Comparison of ENCODE assay signal across 6 cellular contexts in the genomic region with DNA sequence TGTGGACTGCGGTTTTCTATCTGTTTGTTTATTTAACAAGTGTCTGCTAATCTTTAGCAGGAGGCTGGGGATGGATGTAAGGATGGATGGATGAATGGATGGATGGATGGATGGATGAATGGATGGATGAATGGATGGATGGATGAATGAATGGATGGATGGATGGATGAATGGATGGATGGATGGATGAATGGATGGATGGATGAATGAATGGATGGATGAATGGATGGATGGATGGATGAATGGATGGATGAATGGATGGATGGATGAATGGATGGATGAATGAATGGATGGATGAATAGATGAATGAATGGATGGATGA.
DNase-seq lines count a peak whose midpoint lies in the region; ATAC-seq, FAIRE-seq and TF ChIP-seq lines count a peak whose summit lies in the region.
"Not testable (repeated sequence)": the region's sequence is repeated elsewhere in the genome, so short reads cannot be mapped to it uniquely, and the experiment has no call there.

No MANE protein-coding gene starts in this region.

- not testable (repeated sequence) for H3K36me3 Mint-ChIP-seq in endothelial cell (ENCODE audit: low read depth, unreplicated experiment); natural killer cell treated with Interleukin-12 subunit alpha and Interleukin-12 subunit beta and Interleukin-15 and Interleukin-18, amount 100 ng/mL, for 72 hours

- H3K4me3 Mint-ChIP-seq in endothelial cell (ENCODE audit: unreplicated experiment): not testable (repeated sequence)
- peak overlapping the region; percentile 15 for H3K4me3 Mint-ChIP-seq in natural killer cell treated with Interleukin-12 subunit alpha and Interleukin-12 subunit beta and Interleukin-15 and Interleukin-18, amount 100 ng/mL, for 72 hours

- ATAC-seq in A549; PC-3; natural killer cell treated with Interleukin-12 subunit alpha and Interleukin-12 subunit beta and Interleukin-15 and Interleukin-18, amount 100 ng/mL, for 72 hours: not testable (repeated sequence)

- not testable (repeated sequence) for H3K27me3 Mint-ChIP-seq in endothelial cell (ENCODE audit: unreplicated experiment)
- H3K27me3 Mint-ChIP-seq in natural killer cell treated with Interleukin-12 subunit alpha and Interleukin-12 subunit beta and Interleukin-15 and Interleukin-18, amount 100 ng/mL, for 72 hours: peaks cover 12 to 18% of the 10 kb centered on the region in 2 donors

- not testable (repeated sequence) for H3K79me2 ChIP-seq in PC-3 (ENCODE audit: low read length)

- not testable (repeated sequence) for TF ChIP-seq POLR2A in A549 (IDR thresholded peaks at IDR 0.05; ENCODE audit: low read length)

- intact Hi-C loops in PC-3 (cut with micrococcal nuclease): not testable (repeated sequence)

- not testable (repeated sequence) for TF ChIP-seq RAD21 in A549 (conservative IDR thresholded peaks at IDR 0.05 in 1 of 2, IDR thresholded peaks at IDR 0.05 in 1 of 2)

- DNase-seq in A549 (ENCODE audit: low read depth in 1 of 2, low spot score in 1 of 2); HTR-8/SVneo (ENCODE audit: insufficient read length, low spot score); PC-3; endothelial cell (ENCODE audit: low spot score); natural killer cell treated with Interleukin-12 subunit alpha and Interleukin-12 subunit beta and Interleukin-15 and Interleukin-18, amount 100 ng/mL, for 72 hours (ENCODE audit: low spot score): not testable (repeated sequence)

- not testable (repeated sequence) for BruUV-seq in PC-3 (replicated peaks; lab: Mats Ljungman, UMichigan)

- not testable (repeated sequence) for H3K9ac ChIP-seq in PC-3 (ENCODE audit: low read length)

- POLR2A ChIA-PET in A549 (lab: Yijun Ruan, JAX); HEK293 (lab: Yijun Ruan, JAX); PC-3 (lab: Charles Lee; ENCODE audit: unreplicated experiment): not testable (repeated sequence)

- H3K27ac Mint-ChIP-seq in endothelial cell (ENCODE audit: unreplicated experiment): peak overlapping the region; percentile 72
- not testable (repeated sequence) for H3K27ac Mint-ChIP-seq in natural killer cell treated with Interleukin-12 subunit alpha and Interleukin-12 subunit beta and Interleukin-15 and Interleukin-18, amount 100 ng/mL, for 72 hours

- H2AFZ ChIP-seq in PC-3 (ENCODE audit: low read length): not testable (repeated sequence)

- H3K9me3 Mint-ChIP-seq in endothelial cell (ENCODE audit: unreplicated experiment); natural killer cell treated with Interleukin-12 subunit alpha and Interleukin-12 subunit beta and Interleukin-15 and Interleukin-18, amount 100 ng/mL, for 72 hours: not testable (repeated sequence)

- not testable (repeated sequence) for FAIRE-seq in A549 (lab: Jason Lieb, UNC)
- FAIRE-seq in HTR-8/SVneo (lab: Jason Lieb, UNC): peak; percentile 4

- not testable (repeated sequence) for TF ChIP-seq EP300 in A549 (IDR thresholded peaks at IDR 0.05)

- not testable (repeated sequence) for TF ChIP-seq CTCF in A549 (IDR thresholded peaks at IDR 0.05); HEK293 (tag by site-specific recombination; IDR thresholded peaks at IDR 0.05); PC-3 (conservative IDR thresholded peaks at IDR 0.05; ENCODE audit: low read depth, low read length); endothelial cell (IDR thresholded peaks at IDR 0.05; ENCODE audit: unreplicated experiment)

- H3F3A ChIP-seq in PC-3 (ENCODE audit: low read length, unreplicated experiment): not testable (repeated sequence)

- peak overlapping the region in 1 of 2 experiments; percentile 64; a peak in 2 of 6 replicates for H3K27ac ChIP-seq in A549
- not testable (repeated sequence) for H3K27ac ChIP-seq in HEK293 (ENCODE audit: extremely low read depth, low read depth, low read length)
- H3K27ac ChIP-seq in PC-3 (ENCODE audit: low read length): peak overlapping the region; percentile 75; the same call in 1 of the 2 replicates

- CTCF ChIA-PET in A549 (lab: Yijun Ruan, JAX); HEK293 (lab: Yijun Ruan, JAX); PC-3 (lab: Charles Lee): not testable (repeated sequence)

- H4K20me1 ChIP-seq in PC-3 (ENCODE audit: low read length): not testable (repeated sequence)

- not testable (repeated sequence) for H3K36me3 ChIP-seq in HEK293 (ENCODE audit: control insufficient read depth in 2 of 2, insufficient read depth in 1 of 2, low read length in 2 of 2); PC-3 (ENCODE audit: low read depth, low read length)

- H3K9me3 ChIP-seq in A549; HEK293 (ENCODE audit: control insufficient read depth, insufficient read depth, low read depth, low read length); PC-3 (ENCODE audit: low read length): not testable (repeated sequence)

- not testable (repeated sequence) for H3K9me2 ChIP-seq in PC-3 (replicated peaks; ENCODE audit: low read length)

- WGBS in A549 (ENCODE audit: missing lambda C conversion rate): 0% methylated on average over 1 of the region's 1 CpG

- H3K4me2 ChIP-seq in A549: peak overlapping the region; percentile 74
- H3K4me2 ChIP-seq in PC-3 (ENCODE audit: low read length): not testable (repeated sequence)

- H3K4me1 ChIP-seq in A549 (peaks cover 42% of the 10 kb centered on the region), PC-3 (ENCODE audit: insufficient read depth, low read length) (peaks cover 29% of the 10 kb centered on the region)
- H3K4me1 ChIP-seq in HEK293 (ENCODE audit: control insufficient read depth, insufficient read depth, low read length): not testable (repeated sequence)

- H3K4me3 ChIP-seq in A549; HEK293 (ENCODE audit: low read depth, low read length); PC-3 (ENCODE audit: low read length): not testable (repeated sequence)

- H3K4me1 Mint-ChIP-seq in endothelial cell (ENCODE audit: unreplicated experiment): peaks cover 11% of the 10 kb centered on the region
- H3K4me1 Mint-ChIP-seq in natural killer cell treated with Interleukin-12 subunit alpha and Interleukin-12 subunit beta and Interleukin-15 and Interleukin-18, amount 100 ng/mL, for 72 hours (ENCODE audit: low read depth in 2 of 2): not testable (repeated sequence)

- not testable (repeated sequence) for H3K27me3 ChIP-seq in PC-3 (ENCODE audit: low read length)

TF ChIP-seq in HEK293, 187 proteins besides CTCF, POLR2A, EP300 and RAD21:
- peak; percentile 84 for TF ChIP-seq ZNF366 (tag by site-specific recombination; conservative IDR thresholded peaks at IDR 0.05)
- TF ChIP-seq ZBTB17 (tag by site-specific recombination; IDR thresholded peaks at IDR 0.05): peak; percentile 86
